In the genomic region with DNA sequence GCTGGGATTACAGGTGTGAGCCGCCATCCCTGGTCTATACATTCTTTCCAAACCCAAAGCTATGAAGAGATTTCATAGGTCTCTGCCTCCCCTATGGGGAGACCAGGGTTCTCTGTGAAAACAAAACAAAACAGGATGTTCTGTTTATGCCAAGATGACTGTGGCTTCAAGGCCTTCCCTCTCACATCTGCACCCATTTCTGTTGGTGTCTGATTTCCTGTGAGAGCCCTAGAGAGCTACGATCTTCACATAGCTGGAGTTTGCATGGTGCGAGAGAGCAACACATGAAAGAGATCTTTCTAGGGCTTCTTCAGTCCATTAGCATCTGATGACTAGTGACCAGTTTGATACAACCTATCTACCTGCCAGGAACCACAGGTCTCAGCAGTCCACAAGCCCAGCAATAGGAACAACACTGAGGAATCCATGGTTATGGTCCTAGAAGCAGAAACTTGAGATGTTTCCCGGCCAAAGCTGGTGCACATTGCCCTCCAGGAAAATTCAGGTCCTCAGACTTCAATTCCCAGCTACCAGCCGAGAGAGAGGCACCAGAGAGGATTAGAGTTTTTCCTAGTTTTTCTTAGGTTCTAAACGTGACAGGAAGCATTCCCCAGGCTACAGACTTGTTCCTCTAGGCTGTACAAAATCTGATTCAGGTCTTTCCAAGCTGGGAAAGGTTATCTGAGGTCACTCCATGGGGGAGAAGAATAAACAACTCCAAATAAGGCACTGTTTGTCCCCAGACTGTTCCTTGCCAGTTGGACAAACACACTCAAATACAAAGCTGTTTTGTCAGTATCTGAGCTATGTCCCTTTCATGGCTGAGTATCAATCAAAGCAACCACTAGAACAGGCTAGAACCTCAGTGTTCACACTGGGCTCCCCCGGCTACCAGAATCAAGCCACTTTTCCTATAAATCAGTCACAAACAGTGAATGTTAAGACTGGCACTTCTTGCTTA, we compare ENCODE assay signal across 1 cellular context.
TF ChIP-seq lines count a peak whose summit lies in the region.

No MANE protein-coding gene starts in this region.

TF ChIP-seq in HepG2, 621 proteins besides CTCF, POLR2A, EP300 and RAD21 (continued from another document and continues in another):
- TF ChIP-seq ZNF318 (CRISPR knock-in tag; IDR thresholded peaks at IDR 0.05): no peak
- no peak for TF ChIP-seq RFXAP (CRISPR knock-in tag; IDR thresholded peaks at IDR 0.05; ENCODE audit: borderline replicate concordance)
- no peak for TF ChIP-seq ZNF746 (CRISPR knock-in tag; IDR thresholded peaks at IDR 0.05)
- TF ChIP-seq POGZ (CRISPR knock-in tag; IDR thresholded peaks at IDR 0.05): 0 out of 2 replicates have a peak, but pooled peaks have one; percentile 31
- 0 out of 2 replicates have a peak, but pooled peaks have one; percentile 2 for TF ChIP-seq ZNF501 (CRISPR knock-in tag; IDR thresholded peaks at IDR 0.05)
- TF ChIP-seq GABPA (IDR thresholded peaks at IDR 0.05; ENCODE audit: low read depth, low read length): no peak
- TF ChIP-seq GABPA (CRISPR knock-in tag; IDR thresholded peaks at IDR 0.05; ENCODE audit: low read depth): peak; percentile 49; the same call in 1 of the 2 replicates
- TF ChIP-seq ZNF598 (CRISPR knock-in tag; IDR thresholded peaks at IDR 0.05; ENCODE audit: borderline replicate concordance): no peak
- TF ChIP-seq TMF1 (CRISPR knock-in tag; IDR thresholded peaks at IDR 0.05; ENCODE audit: low read depth): no peak
- TF ChIP-seq MTF1 (CRISPR knock-in tag; IDR thresholded peaks at IDR 0.05): no peak
- TF ChIP-seq, protein P1, sequence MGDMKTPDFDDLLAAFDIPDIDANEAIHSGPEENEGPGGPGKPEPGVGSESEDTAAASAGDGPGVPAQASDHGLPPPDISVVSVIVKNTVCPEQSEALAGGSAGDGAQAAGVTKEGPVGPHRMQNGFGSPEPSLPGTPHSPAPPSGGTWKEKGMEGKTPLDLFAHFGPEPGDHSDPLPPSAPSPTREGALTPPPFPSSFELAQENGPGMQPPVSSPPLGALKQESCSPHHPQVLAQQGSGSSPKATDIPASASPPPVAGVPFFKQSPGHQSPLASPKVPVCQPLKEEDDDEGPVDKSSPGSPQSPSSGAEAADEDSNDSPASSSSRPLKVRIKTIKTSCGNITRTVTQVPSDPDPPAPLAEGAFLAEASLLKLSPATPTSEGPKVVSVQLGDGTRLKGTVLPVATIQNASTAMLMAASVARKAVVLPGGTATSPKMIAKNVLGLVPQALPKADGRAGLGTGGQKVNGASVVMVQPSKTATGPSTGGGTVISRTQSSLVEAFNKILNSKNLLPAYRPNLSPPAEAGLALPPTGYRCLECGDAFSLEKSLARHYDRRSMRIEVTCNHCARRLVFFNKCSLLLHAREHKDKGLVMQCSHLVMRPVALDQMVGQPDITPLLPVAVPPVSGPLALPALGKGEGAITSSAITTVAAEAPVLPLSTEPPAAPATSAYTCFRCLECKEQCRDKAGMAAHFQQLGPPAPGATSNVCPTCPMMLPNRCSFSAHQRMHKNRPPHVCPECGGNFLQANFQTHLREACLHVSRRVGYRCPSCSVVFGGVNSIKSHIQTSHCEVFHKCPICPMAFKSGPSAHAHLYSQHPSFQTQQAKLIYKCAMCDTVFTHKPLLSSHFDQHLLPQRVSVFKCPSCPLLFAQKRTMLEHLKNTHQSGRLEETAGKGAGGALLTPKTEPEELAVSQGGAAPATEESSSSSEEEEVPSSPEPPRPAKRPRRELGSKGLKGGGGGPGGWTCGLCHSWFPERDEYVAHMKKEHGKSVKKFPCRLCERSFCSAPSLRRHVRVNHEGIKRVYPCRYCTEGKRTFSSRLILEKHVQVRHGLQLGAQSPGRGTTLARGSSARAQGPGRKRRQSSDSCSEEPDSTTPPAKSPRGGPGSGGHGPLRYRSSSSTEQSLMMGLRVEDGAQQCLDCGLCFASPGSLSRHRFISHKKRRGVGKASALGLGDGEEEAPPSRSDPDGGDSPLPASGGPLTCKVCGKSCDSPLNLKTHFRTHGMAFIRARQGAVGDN (CRISPR knock-in tag; IDR thresholded peaks at IDR 0.05): no peak
- TF ChIP-seq ZNF543 (CRISPR knock-in tag; IDR thresholded peaks at IDR 0.05): 0 out of 2 replicates have a peak, but pooled peaks have one; percentile 28
- TF ChIP-seq ZNF563 (CRISPR knock-in tag; IDR thresholded peaks at IDR 0.05): no peak
- TF ChIP-seq, protein P2, sequence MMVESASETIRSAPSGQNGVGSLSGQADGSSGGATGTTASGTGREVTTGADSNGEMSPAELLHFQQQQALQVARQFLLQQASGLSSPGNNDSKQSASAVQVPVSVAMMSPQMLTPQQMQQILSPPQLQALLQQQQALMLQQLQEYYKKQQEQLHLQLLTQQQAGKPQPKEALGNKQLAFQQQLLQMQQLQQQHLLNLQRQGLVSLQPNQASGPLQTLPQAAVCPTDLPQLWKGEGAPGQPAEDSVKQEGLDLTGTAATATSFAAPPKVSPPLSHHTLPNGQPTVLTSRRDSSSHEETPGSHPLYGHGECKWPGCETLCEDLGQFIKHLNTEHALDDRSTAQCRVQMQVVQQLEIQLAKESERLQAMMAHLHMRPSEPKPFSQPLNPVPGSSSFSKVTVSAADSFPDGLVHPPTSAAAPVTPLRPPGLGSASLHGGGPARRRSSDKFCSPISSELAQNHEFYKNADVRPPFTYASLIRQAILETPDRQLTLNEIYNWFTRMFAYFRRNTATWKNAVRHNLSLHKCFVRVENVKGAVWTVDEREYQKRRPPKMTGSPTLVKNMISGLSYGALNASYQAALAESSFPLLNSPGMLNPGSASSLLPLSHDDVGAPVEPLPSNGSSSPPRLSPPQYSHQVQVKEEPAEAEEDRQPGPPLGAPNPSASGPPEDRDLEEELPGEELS (CRISPR knock-in tag; IDR thresholded peaks at IDR 0.05): peak; percentile 58; the same call in 1 of the 2 replicates
- TF ChIP-seq KIAA2018 (CRISPR knock-in tag; IDR thresholded peaks at IDR 0.05; ENCODE audit: borderline replicate concordance): no peak
- no peak for TF ChIP-seq TAF15 (IDR thresholded peaks at IDR 0.05; ENCODE audit: low read depth, low read length, poor library complexity, severe bottlenecking)
- TF ChIP-seq NCOA2 (CRISPR knock-in tag; IDR thresholded peaks at IDR 0.05): peak; percentile 60; the same call in 1 of the 2 replicates
- TF ChIP-seq BCL6 (CRISPR knock-in tag; IDR thresholded peaks at IDR 0.05): peak; percentile 73; the same call in 1 of the 2 replicates
- no peak for TF ChIP-seq E2F1 (CRISPR knock-in tag; IDR thresholded peaks at IDR 0.05)
- TF ChIP-seq ZNF101 (CRISPR knock-in tag; IDR thresholded peaks at IDR 0.05; ENCODE audit: borderline replicate concordance, low read depth): no peak
- TF ChIP-seq IKZF4 (CRISPR knock-in tag; IDR thresholded peaks at IDR 0.05; ENCODE audit: borderline replicate concordance, low read depth, not compliant biosample characterization): no peak
